8 cellular contexts compared by ENCODE assay signal in genomic region chr12:8698132-8698829, GRCh38. TPM values are rescaled to one million over a fixed set of nuclear protein-coding genes. Genes with fewer than 3 reads are reported as not detected.
DNase-seq lines count a peak whose midpoint lies in the region; ATAC-seq, FAIRE-seq and TF ChIP-seq lines count a peak whose summit lies in the region.

No MANE protein-coding gene starts in this region.

- no peaks in the 10 kb centered on the region for H3K9me3 Mint-ChIP-seq in activated B cell treated with CpG ODN at 0.5 μM for 24 hours
- no peaks in the 10 kb centered on the region for H3K9me3 Mint-ChIP-seq in central memory CD8-positive, alpha-beta T cell

- CTCF ChIA-PET in activated B cell treated with CpG ODN at 0.5 μM for 24 hours (lab: Charles Lee) = interaction anchor here (1.1 kb wide), 1 partner anchor 192 kb away, joined by 3 read pairs; no protein-coding TSS in a partner anchor

- peak overlapping the region; percentile 96 for H3K4me3 Mint-ChIP-seq in activated B cell treated with CpG ODN at 0.5 μM for 24 hours
- peak overlapping the region; percentile 98 for H3K4me3 Mint-ChIP-seq in central memory CD8-positive, alpha-beta T cell

- H3K4me1 Mint-ChIP-seq in activated B cell treated with CpG ODN at 0.5 μM for 24 hours = peaks cover 39% of the 10 kb centered on the region
- H3K4me1 Mint-ChIP-seq in central memory CD8-positive, alpha-beta T cell = peaks cover 27% of the 10 kb centered on the region

- H3K27ac Mint-ChIP-seq in activated B cell treated with CpG ODN at 0.5 μM for 24 hours = peak overlapping the region; percentile 93
- peak overlapping the region; percentile 74 for H3K27ac Mint-ChIP-seq in central memory CD8-positive, alpha-beta T cell (ENCODE audit: low read depth)

- ATAC-seq in GM19452 (IDR thresholded peaks at IDR 0.05; ENCODE audit: unreplicated experiment) (peak; percentile 29), activated B cell treated with CpG ODN at 0.5 μM for 24 hours (ENCODE audit: low read depth) (peak; percentile 66), left lobe of liver (peak; percentile 59)
- peak; percentile 44 for ATAC-seq in central memory CD8-positive, alpha-beta T cell (replicated peaks; ENCODE audit: extremely low read depth, poor library complexity, severe bottlenecking)

- peaks cover 4% of the 10 kb centered on the region for H3K36me3 Mint-ChIP-seq in activated B cell treated with CpG ODN at 0.5 μM for 24 hours (ENCODE audit: low read depth)
- peaks cover 12% of the 10 kb centered on the region for H3K36me3 Mint-ChIP-seq in central memory CD8-positive, alpha-beta T cell (ENCODE audit: insufficient read depth)

- DNase-seq in Ammon's horn (ENCODE audit: low spot score) = peak; percentile 36
- DNase-seq in HTR-8/SVneo (ENCODE audit: insufficient read length, low spot score) = peak; percentile 31
- DNase-seq in activated B cell treated with CpG ODN at 0.5 μM for 24 hours = peak; percentile 67
- DNase-seq in central memory CD8-positive, alpha-beta T cell (ENCODE audit: low spot score in 2 of 2) = peak; percentile 10 to 17
- peak; percentile 50 for DNase-seq in left lobe of liver (ENCODE audit: low spot score)
- DNase-seq in stimulated activated CD4-positive, alpha-beta T cell treated with anti-CD3 and anti-CD28 coated beads, Interleukin-4, amount 100 ng/mL, for 1 hour = peak; percentile 56
- no peak for DNase-seq in SKM-1 treated with dmso at 0.1 percent for 144 hours (lab: John Stamatoyannopoulos, UW; ENCODE audit: unreplicated experiment)

- TF ChIP-seq CTCF in activated B cell treated with CpG ODN at 0.5 μM for 24 hours (IDR thresholded peaks at IDR 0.05) = no peak

- no peak for FAIRE-seq in HTR-8/SVneo (lab: Jason Lieb, UNC)

- no peaks in the 10 kb centered on the region for H3K27me3 Mint-ChIP-seq in activated B cell treated with CpG ODN at 0.5 μM for 24 hours
- H3K27me3 Mint-ChIP-seq in central memory CD8-positive, alpha-beta T cell = no peaks in the 10 kb centered on the region

- intact Hi-C loops in activated B cell treated with CpG ODN at 0.5 μM for 24 hours (cut with micrococcal nuclease) = loop anchor here (10.0 kb wide), 1 partner anchor 613 kb away; the partner anchor contains the start of gene NECAP1

- POLR2A ChIA-PET in activated B cell treated with CpG ODN at 0.5 μM for 24 hours (lab: Charles Lee) = interaction anchor here (0.6 to 1.6 kb wide), 3 partner anchors 34 to 251 kb away, joined by 3 to 7 read pairs (median 7); partner anchors contain the start of gene M6PR

RNA-seq across cellular contexts. Expression of gene RIMKLB, which starts 0.5 kb away (rescaled TPM):
- total RNA-seq in activated B cell treated with CpG ODN at 0.5 μM for 24 hours = 31.0 and 31.9 TPM in 2 replicates
- 1.9 TPM for total RNA-seq in left lobe of liver

RNA-seq across cellular contexts. Expression of gene MFAP5, which starts 35.7 kb away (rescaled TPM):
- total RNA-seq in activated B cell treated with CpG ODN at 0.5 μM for 24 hours = 0.35 TPM in 1 of 2 replicates, not detected in the other
- total RNA-seq in left lobe of liver = not detected

Comparison
In these comparisons a context has a peak if more than half of its experiments do, and no peak if none do; other contexts are left out.
1. RNA of gene RIMKLB, which starts 0.5 kb away (total RNA-seq): 31.0 to 31.9 TPM in activated B cell treated with CpG ODN at 0.5 μM for 24 hours; 1.9 TPM in left lobe of liver (single experiment); every median in the first group is over 10 times any median in the second.
2. Peak in every context shown above with its lines, with median percentiles within 50 percentile points of each other: ATAC-seq.